10 cellular contexts compared by ENCODE assay signal in genomic region chr15:85527907-85528306, GRCh38.
DNase-seq lines count a peak whose midpoint lies in the region; ATAC-seq, FAIRE-seq and TF ChIP-seq lines count a peak whose summit lies in the region.
"Had no signal": no experiment of that assay in that cellular context is flagged by ENCODE, and none has a peak within 500 bp of the region (broad histone marks: within the 10 kb centered on the region; RNA-seq: fewer than 3 reads in every experiment).

No MANE protein-coding gene starts in this region.

- peak; percentile 95 for DNase-seq in AG10803 (ENCODE audit: low read depth)
- peak; percentile 86 for DNase-seq in endothelial cell of umbilical vein (ENCODE audit: low read depth, low spot score)
- DNase-seq in mucosa of descending colon, result no peak
- DNase-seq in occipital lobe (lab: John Stamatoyannopoulos, UW), result no peak
- DNase-seq in head of caudate nucleus, result no peak
- DNase-seq in activated CD8-positive, alpha-beta memory T cell treated with anti-CD3 and anti-CD28 coated beads, Interleukin-2, amount 10 ng/mL, durations not matched to agents 7 days and 5 days, result no peak
- DNase-seq: activated CD8-positive, alpha-beta T cell treated with anti-CD3 and anti-CD28 coated beads, Interleukin-2, amount 10 ng/mL, durations not matched to agents 7 days and 5 days had no signal

- no peaks in the 10 kb centered on the region for H3K9me1 ChIP-seq in endothelial cell of umbilical vein (replicated peaks; ENCODE audit: control insufficient read depth, extremely low read depth, insufficient read depth, low read length)

- peak overlapping the region; percentile 61 for H3K9ac ChIP-seq in endothelial cell of umbilical vein (replicated peaks; ENCODE audit: extremely low read depth, insufficient read depth, low read length)

- H3K4me1 ChIP-seq in endothelial cell of umbilical vein (ENCODE audit: control insufficient read depth, extremely low read depth, insufficient read depth, low read length) (peaks cover 13% of the 10 kb centered on the region), mucosa of descending colon (ENCODE audit: low read depth) (no peaks in the 10 kb centered on the region)

- no peaks in the 10 kb centered on the region for H3K9me3 Mint-ChIP-seq in IgD-negative memory B cell
- H3K9me3 Mint-ChIP-seq in activated CD8-positive, alpha-beta memory T cell treated with anti-CD3 and anti-CD28 coated beads, Interleukin-2, amount 10 ng/mL, durations not matched to agents 7 days and 5 days (ENCODE audit: low read depth), result no peaks in the 10 kb centered on the region
- H3K9me3 Mint-ChIP-seq: natural killer cell treated with Interleukin-12 subunit alpha and Interleukin-12 subunit beta and Interleukin-15 and Interleukin-18, amount 100 ng/mL, for 72 hours had no signal

- dilution Hi-C loops in endothelial cell of umbilical vein (cut with MboI; ENCODE audit: extremely low pct_ligation_motif_present, low sequenced_read_pairs), result no loop called here

- H3K4me3 Mint-ChIP-seq in IgD-negative memory B cell, result no peak overlapping the region
- H3K4me3 Mint-ChIP-seq in activated CD8-positive, alpha-beta memory T cell treated with anti-CD3 and anti-CD28 coated beads, Interleukin-2, amount 10 ng/mL, durations not matched to agents 7 days and 5 days, result no peak overlapping the region
- H3K4me3 Mint-ChIP-seq: activated CD8-positive, alpha-beta T cell treated with anti-CD3 and anti-CD28 coated beads, Interleukin-2, amount 10 ng/mL, durations not matched to agents 7 days and 5 days; natural killer cell treated with Interleukin-12 subunit alpha and Interleukin-12 subunit beta and Interleukin-15 and Interleukin-18, amount 100 ng/mL, for 72 hours had no signal

- peak overlapping the region; percentile 59 for H3K27ac ChIP-seq in endothelial cell of umbilical vein (ENCODE audit: insufficient read depth, low read depth, low read length)

- H4K20me1 ChIP-seq in endothelial cell of umbilical vein (replicated peaks; ENCODE audit: control insufficient read depth, extremely low read depth, insufficient read depth, low read length), result peaks cover 3% of the 10 kb centered on the region

- H3K9me3 ChIP-seq in endothelial cell of umbilical vein (replicated peaks; ENCODE audit: control insufficient read depth, insufficient read depth, low read length), result no peaks in the 10 kb centered on the region
- H3K9me3 ChIP-seq in mucosa of descending colon, result no peaks in the 10 kb centered on the region

- H3K4me3 ChIP-seq in AG10803 (ENCODE audit: low read length) (no peak overlapping the region), endothelial cell of umbilical vein (replicated peaks in 1 of 3; ENCODE audit: insufficient read depth in 1 of 3, low read depth in 1 of 3, low read length in 3 of 3) (no peak overlapping the region), mucosa of descending colon (no peak overlapping the region)

- no peaks in the 10 kb centered on the region for H3K36me3 ChIP-seq in endothelial cell of umbilical vein (ENCODE audit: control insufficient read depth in 2 of 2, extremely low read depth in 1 of 2, insufficient read depth in 2 of 2, low read length in 2 of 2)
- H3K36me3 ChIP-seq in mucosa of descending colon (ENCODE audit: low read depth), result no peaks in the 10 kb centered on the region

- TF ChIP-seq CTCF in AG10803 (conservative IDR thresholded peaks at IDR 0.05; ENCODE audit: low read length) (no peak), endothelial cell of umbilical vein (IDR thresholded peaks at IDR 0.05; ENCODE audit: extremely low read depth in 1 of 2, insufficient read depth in 1 of 2, low read depth in 1 of 2, low read length in 2 of 2) (no peak), mucosa of descending colon (IDR thresholded peaks at IDR 0.05) (no peak)

- H3K27me3 Mint-ChIP-seq in IgD-negative memory B cell, result no peaks in the 10 kb centered on the region
- no peaks in the 10 kb centered on the region for H3K27me3 Mint-ChIP-seq in activated CD8-positive, alpha-beta memory T cell treated with anti-CD3 and anti-CD28 coated beads, Interleukin-2, amount 10 ng/mL, durations not matched to agents 7 days and 5 days
- H3K27me3 Mint-ChIP-seq: natural killer cell treated with Interleukin-12 subunit alpha and Interleukin-12 subunit beta and Interleukin-15 and Interleukin-18, amount 100 ng/mL, for 72 hours had no signal

- H3K27me3 ChIP-seq in endothelial cell of umbilical vein (ENCODE audit: control insufficient read depth in 2 of 2, insufficient read depth in 2 of 2, low read length in 2 of 2), result no peaks in the 10 kb centered on the region

- peaks cover 11% of the 10 kb centered on the region for H3K36me3 Mint-ChIP-seq in IgD-negative memory B cell
- peaks cover 27% of the 10 kb centered on the region for H3K36me3 Mint-ChIP-seq in activated CD8-positive, alpha-beta memory T cell treated with anti-CD3 and anti-CD28 coated beads, Interleukin-2, amount 10 ng/mL, durations not matched to agents 7 days and 5 days

- TF ChIP-seq POLR2A in endothelial cell of umbilical vein (IDR thresholded peaks at IDR 0.05; ENCODE audit: low read depth, low read length), result no peak

- peak overlapping the region; percentile 12 for H3K4me2 ChIP-seq in endothelial cell of umbilical vein (ENCODE audit: insufficient read depth, low read length)

- H2AFZ ChIP-seq in endothelial cell of umbilical vein (ENCODE audit: low read depth, low read length), result no peak overlapping the region

- peak overlapping the region; percentile 16 to 74 (median 23) for H3K27ac Mint-ChIP-seq in IgD-negative memory B cell
- no peak overlapping the region for H3K27ac Mint-ChIP-seq in activated CD8-positive, alpha-beta memory T cell treated with anti-CD3 and anti-CD28 coated beads, Interleukin-2, amount 10 ng/mL, durations not matched to agents 7 days and 5 days
- H3K27ac Mint-ChIP-seq: activated CD8-positive, alpha-beta T cell treated with anti-CD3 and anti-CD28 coated beads, Interleukin-2, amount 10 ng/mL, durations not matched to agents 7 days and 5 days had no signal

- ATAC-seq in mucosa of descending colon (peak; percentile 82), GM18519 (IDR thresholded peaks at IDR 0.05; ENCODE audit: low FRiP score, unreplicated experiment) (no peak)
- no peak for ATAC-seq in activated CD8-positive, alpha-beta memory T cell treated with anti-CD3 and anti-CD28 coated beads, Interleukin-2, amount 10 ng/mL, durations not matched to agents 7 days and 5 days
- ATAC-seq: activated CD8-positive, alpha-beta T cell treated with anti-CD3 and anti-CD28 coated beads, Interleukin-2, amount 10 ng/mL, durations not matched to agents 7 days and 5 days; natural killer cell treated with Interleukin-12 subunit alpha and Interleukin-12 subunit beta and Interleukin-15 and Interleukin-18, amount 100 ng/mL, for 72 hours had no signal

- BruUV-seq in endothelial cell of umbilical vein (replicated peaks; lab: Mats Ljungman, UMichigan), result no TSS peak

- CTCF ChIA-PET in endothelial cell of umbilical vein (lab: Charles Lee), result interaction anchor here (0.8 to 2.1 kb wide), 7 partner anchors 10 to 231 kb away, joined by 3 to 8 read pairs (median 3); no protein-coding TSS in a partner anchor
- CTCF ChIA-PET in activated CD8-positive, alpha-beta memory T cell treated with anti-CD3 and anti-CD28 coated beads, Interleukin-2, amount 10 ng/mL, durations not matched to agents 7 days and 5 days (lab: Charles Lee), result interaction anchor here (0.9 kb wide), 1 partner anchor 28 kb away, joined by 3 read pairs; no protein-coding TSS in a partner anchor

- intact Hi-C loops in endothelial cell of umbilical vein (cut with micrococcal nuclease) (loop anchor here (1.0 kb wide), 1 partner anchor 54 kb away; no protein-coding TSS in a partner anchor), mucosa of descending colon (cut with DNase I, micrococcal nuclease) (no loop called here), head of caudate nucleus (cut with DNase I) (no loop called here)

- H3K79me2 ChIP-seq in endothelial cell of umbilical vein (ENCODE audit: control insufficient read depth, insufficient read depth, low read length), result no peaks in the 10 kb centered on the region

- FAIRE-seq in endothelial cell of umbilical vein (lab: Jason Lieb, UNC), result peak; percentile 24

- POLR2A ChIA-PET in endothelial cell of umbilical vein (lab: Charles Lee), result no interaction called here

- peaks cover 44 to 59% (median 54%) of the 10 kb centered on the region in 3 donors for H3K4me1 Mint-ChIP-seq in IgD-negative memory B cell
- peaks cover 30% of the 10 kb centered on the region for H3K4me1 Mint-ChIP-seq in activated CD8-positive, alpha-beta memory T cell treated with anti-CD3 and anti-CD28 coated beads, Interleukin-2, amount 10 ng/mL, durations not matched to agents 7 days and 5 days

TF ChIP-seq in endothelial cell of umbilical vein, 7 proteins besides CTCF, POLR2A, EP300 and RAD21:
- no peak for TF ChIP-seq GATA2 (IDR thresholded peaks at IDR 0.05; ENCODE audit: insufficient read depth, insufficient read length, low read depth, low read length)
- TF ChIP-seq JUN (IDR thresholded peaks at IDR 0.05; ENCODE audit: borderline replicate concordance, insufficient read depth, insufficient read length, low read depth), result peak; percentile 58

Comparison
In these comparisons a context has a peak if more than half of its experiments do, and no peak if none do; other contexts are left out.
1. DNase-seq: peak in AG10803 (single experiment) and endothelial cell of umbilical vein (single experiment); none in mucosa of descending colon (0 of 3), occipital lobe (single experiment), head of caudate nucleus (0 of 42) and activated CD8-positive, alpha-beta memory T cell treated with anti-CD3 and anti-CD28 coated beads, Interleukin-2, amount 10 ng/mL, durations not matched to agents 7 days and 5 days (single experiment).